In genomic region chr15:93331545-93332117, GRCh38 we compare ENCODE assay signal across 12 cellular contexts.
DNase-seq lines count a peak whose midpoint lies in the region; ATAC-seq, FAIRE-seq and TF ChIP-seq lines count a peak whose summit lies in the region.
"Had no signal": no experiment of that assay in that cellular context is flagged by ENCODE, and none has a peak within 500 bp of the region (broad histone marks: within the 10 kb centered on the region; RNA-seq: fewer than 3 reads in every experiment).

No MANE protein-coding gene starts in this region.

- no peak overlapping the region for H2BK15ac ChIP-seq in H1 (ENCODE audit: low read length)

- no peak overlapping the region for H3K56ac ChIP-seq in H1 (replicated peaks; ENCODE audit: insufficient read length, low read depth, low read length)

- no peaks in the 10 kb centered on the region for H3K79me1 ChIP-seq in H1 (ENCODE audit: low read depth, low read length)

- no peak overlapping the region for H2BK20ac ChIP-seq in H1 (ENCODE audit: low read length)

- no peak overlapping the region for H4K91ac ChIP-seq in H1 (replicated peaks; ENCODE audit: insufficient read length, low read length)

- TF ChIP-seq CTCF in H1 (IDR thresholded peaks at IDR 0.05; ENCODE audit: control extremely low read depth in 1 of 3, insufficient read depth in 1 of 3, low read depth in 1 of 3, low read length in 3 of 3): no peak

- H4K20me1 ChIP-seq in H1 (replicated peaks in 1 of 2; ENCODE audit: control insufficient read depth in 1 of 2, insufficient read depth in 2 of 2, low read length in 2 of 2): no peaks in the 10 kb centered on the region

- H3K18ac ChIP-seq in H1 (ENCODE audit: extremely low read depth, low read length): no peak overlapping the region

- peaks cover 4% of the 10 kb centered on the region; the same call in 1 of the 2 replicates for H3K23me2 ChIP-seq in H1 (ENCODE audit: low read depth, low read length)

- no peak overlapping the region for H3K4ac ChIP-seq in H1 (replicated peaks; ENCODE audit: insufficient read length, low read depth, low read length)

- no peak overlapping the region for H4K5ac ChIP-seq in H1 (ENCODE audit: insufficient read length, low read depth, low read length)

- peak; percentile 63 for FAIRE-seq in H1 (lab: Jason Lieb, UNC)
- FAIRE-seq: K562 had no signal

- H3K36me3 ChIP-seq in H7 (replicated peaks; ENCODE audit: control insufficient read depth, insufficient read depth, low read length) (no peaks in the 10 kb centered on the region), H1 (ENCODE audit: control insufficient read depth in 2 of 4, insufficient read depth in 4 of 4, low read length in 3 of 4) (no peaks in the 10 kb centered on the region)
- H3K36me3 ChIP-seq: esophagus squamous epithelium, WERI-Rb-1 had no signal

- H3K4me2 ChIP-seq in H1 (ENCODE audit: insufficient read depth in 1 of 2, low read depth in 2 of 2, low read length in 2 of 2): peak overlapping the region; percentile 77 to 78

- H3K4me1 ChIP-seq in H1 (replicated peaks in 1 of 4; ENCODE audit: control insufficient read depth in 3 of 4, insufficient read depth in 4 of 4, low read length in 3 of 4): peaks cover 8 to 23% (median 20%) of the 10 kb centered on the region in 4 experiments
- H3K4me1 ChIP-seq: esophagus squamous epithelium had no signal

- TF ChIP-seq RAD21 in H1 (IDR thresholded peaks at IDR 0.05 in 1 of 2, conservative IDR thresholded peaks at IDR 0.05 in 1 of 2; ENCODE audit: low read depth in 2 of 2, low read length in 2 of 2): peak; percentile 11 to 34; a peak in 2 of 4 replicates

- no peak overlapping the region for H2BK12ac ChIP-seq in H1 (ENCODE audit: low read depth, low read length)

- no peak overlapping the region for H2AK5ac ChIP-seq in H1 (ENCODE audit: low read depth, low read length)

- no peak overlapping the region for H4K8ac ChIP-seq in H1 (ENCODE audit: extremely low read depth, insufficient read depth, low read length)

- peak; percentile 71 for DNase-seq in H7
- peak; percentile 80 for DNase-seq in NCI-H1417 treated with DMSO at 0.1 percent for 48 hours (lab: John Stamatoyannopoulos, UW)
- peak; percentile 59 to 69 for DNase-seq in H1 (ENCODE audit: low read depth in 1 of 2, low spot score in 2 of 2)
- DNase-seq in occipital lobe (lab: John Stamatoyannopoulos, UW): peak; percentile 11
- DNase-seq in NCI-H446 (lab: John Stamatoyannopoulos, UW): no peak
- DNase-seq: esophagus squamous epithelium, immature natural killer cell, WERI-Rb-1 had no signal

- H3K27me3 ChIP-seq in H7 (ENCODE audit: control insufficient read depth, insufficient read depth, low read length) (peaks cover 34% of the 10 kb centered on the region), H1 (replicated peaks in 1 of 4; ENCODE audit: control insufficient read depth in 3 of 4, extremely low read depth in 1 of 4, insufficient read depth in 3 of 4, low read length in 3 of 4) (peaks cover 5 to 44% (median 31%) of the 10 kb centered on the region in 4 experiments)

- 3% methylated on average over 9 of the region's 9 CpGs; no CpG with 5 or more reads in 1 of the 2 experiments for WGBS in H1 (ENCODE audit: extremely low coverage in 1 of 2, insufficient coverage in 1 of 2, insufficient read length in 1 of 2, insufficient replicate concordance in 2 of 2, low coverage in 1 of 2, low lambda C conversion rate in 2 of 2, missing lambda C conversion rate in 1 of 2), 2 experiments

- H3K27ac ChIP-seq in H1 (ENCODE audit: low read depth, low read length): no peak overlapping the region
- H3K27ac ChIP-seq: esophagus squamous epithelium, SK-N-MC, WERI-Rb-1 had no signal

- TF ChIP-seq EP300 in H1 (IDR thresholded peaks at IDR 0.05; ENCODE audit: borderline replicate concordance in 1 of 2, low read depth in 2 of 2, low read length in 2 of 2): peak in 1 of 2 experiments; percentile 66; a peak in 1 of 3 replicates

- ATAC-seq in GM18498 (IDR thresholded peaks at IDR 0.05; ENCODE audit: unreplicated experiment) (no peak), GM21576 (IDR thresholded peaks at IDR 0.05; ENCODE audit: unreplicated experiment) (no peak)
- ATAC-seq: K562 had no signal

- H2AFZ ChIP-seq in H1 (ENCODE audit: low read length): no peak overlapping the region

- TF ChIP-seq POLR2A in H1 (IDR thresholded peaks at IDR 0.05; ENCODE audit: control extremely low read depth in 1 of 2, low read depth in 2 of 2, low read length in 2 of 2): no peak

- H3K9me3 ChIP-seq in H1 (ENCODE audit: insufficient read depth in 2 of 2, low read depth in 1 of 2, low read length in 1 of 2): no peaks in the 10 kb centered on the region
- H3K9me3 ChIP-seq: esophagus squamous epithelium had no signal

- no peak overlapping the region for H3K14ac ChIP-seq in H1 (ENCODE audit: insufficient read length)

- no peak overlapping the region for H2BK5ac ChIP-seq in H1 (ENCODE audit: low read depth, low read length)

- H2BK120ac ChIP-seq in H1 (replicated peaks; ENCODE audit: low read depth, low read length): no peak overlapping the region

- POLR2A ChIA-PET in H1 (lab: Charles Lee; ENCODE audit: partially characterized antibody): interaction anchor here (0.7 to 1.7 kb wide), 5 partner anchors 51 to 272 kb away, joined by 3 to 6 read pairs (median 3); no protein-coding TSS in a partner anchor

- H3K4me3 ChIP-seq in H7 (ENCODE audit: insufficient read depth, low read depth, low read length) (peak overlapping the region; percentile 25), H1 (ENCODE audit: extremely low read depth in 1 of 4, insufficient read depth in 2 of 4, low read depth in 3 of 4, low read length in 4 of 4) (peak overlapping the region; percentile 21 to 53 (median 33); a peak in 6 of 8 replicates)
- H3K4me3 ChIP-seq: esophagus squamous epithelium, K562, SK-N-MC had no signal

- CTCF ChIA-PET in H1 (lab: Charles Lee; ENCODE audit: partially characterized antibody): interaction anchor here (0.6 to 4.0 kb wide), 17 partner anchors 9 to 482 kb away, joined by 3 to 22 read pairs (median 3); partner anchors contain the start of gene RGMA

- no peaks in the 10 kb centered on the region for H3K79me2 ChIP-seq in H1 (ENCODE audit: control insufficient read depth in 1 of 2, insufficient read depth in 2 of 2, low read length in 2 of 2)

- H3K23ac ChIP-seq in H1 (ENCODE audit: insufficient read length): no peak overlapping the region

- H3K9ac ChIP-seq in H1 (replicated peaks in 1 of 4; ENCODE audit: extremely low read depth in 1 of 4, low read depth in 3 of 4, low read length in 3 of 4): no peak overlapping the region

TF ChIP-seq in H1, 55 proteins besides CTCF, POLR2A, EP300 and RAD21 (continues in another document):
- TF ChIP-seq TAF1 (IDR thresholded peaks at IDR 0.05; ENCODE audit: low read depth, low read length): no peak

Comparison
In these comparisons a context has a peak if more than half of its experiments do, and no peak if none do; other contexts are left out.
1. DNase-seq: peak in H7 (single experiment), NCI-H1417 treated with DMSO at 0.1 percent for 48 hours (single experiment), H1 (2 of 2) and occipital lobe (single experiment); none in NCI-H446 (0 of 2).